ENCODE assay signal across 1 cellular context in genomic region chr14:54567634-54568561, GRCh38.
TF ChIP-seq lines count a peak whose summit lies in the region.

No MANE protein-coding gene starts in this region.

TF ChIP-seq in GM23338, 12 proteins besides CTCF, POLR2A, EP300 and RAD21 (continued from another document):
- TF ChIP-seq ZNF462 (CRISPR knock-in tag; IDR thresholded peaks at IDR 0.05) = no peak
- no peak for TF ChIP-seq EZH2phosphoT487 (IDR thresholded peaks at IDR 0.05; ENCODE audit: unreplicated experiment)
- TF ChIP-seq EZH2 (IDR thresholded peaks at IDR 0.05; ENCODE audit: low read depth, unreplicated experiment) = no peak
